12 cellular contexts compared by ENCODE assay signal in the genomic region with DNA sequence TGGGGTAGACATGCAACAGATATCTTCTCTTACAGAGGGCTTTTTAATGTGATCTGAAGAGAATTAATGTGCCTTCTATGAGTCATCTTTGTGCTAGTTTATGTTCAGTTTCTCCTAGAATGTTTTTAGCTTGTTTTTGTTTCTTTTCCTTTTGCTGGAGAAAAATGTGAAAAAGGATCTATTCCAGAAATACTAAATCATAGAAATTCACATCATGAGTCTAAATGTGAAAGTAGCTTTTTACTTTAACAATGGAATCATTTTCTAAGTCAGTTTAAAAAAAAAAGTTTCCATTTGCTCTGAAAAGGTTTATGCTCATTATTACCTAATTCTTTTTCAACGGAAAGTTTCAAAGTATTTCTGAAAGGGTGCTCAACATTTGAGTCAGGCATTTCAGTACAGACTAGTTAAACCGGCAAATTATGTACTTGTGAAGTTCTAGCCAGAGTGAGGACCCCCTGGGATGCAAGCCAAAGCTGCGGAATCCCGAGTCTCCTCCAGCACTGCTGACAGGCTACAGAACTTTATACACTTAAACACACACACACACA.
DNase-seq lines count a peak whose midpoint lies in the region; ATAC-seq, FAIRE-seq and TF ChIP-seq lines count a peak whose summit lies in the region.
"Had no signal": no experiment of that assay in that cellular context is flagged by ENCODE, and none has a peak within 500 bp of the region (broad histone marks: within the 10 kb centered on the region; RNA-seq: fewer than 3 reads in every experiment).

No MANE protein-coding gene starts in this region.

- TF ChIP-seq CTCF in BJ (IDR thresholded peaks at IDR 0.05; ENCODE audit: insufficient read depth, low read depth, low read length) (no peak), pancreas (IDR thresholded peaks at IDR 0.05) (no peak), RWPE1 (conservative IDR thresholded peaks at IDR 0.05; ENCODE audit: low read depth) (no peak)

- H3K27ac Mint-ChIP-seq in activated CD8-positive, alpha-beta memory T cell treated with anti-CD3 and anti-CD28 coated beads, Interleukin-2, amount 10 ng/mL, durations not matched to agents 7 days and 5 days, result no peak overlapping the region

- 5 to 8% methylated on average over 4 of the region's 4 CpGs for WGBS in pancreas, 2 donors

- no peaks in the 10 kb centered on the region for H3K27me3 Mint-ChIP-seq in activated CD8-positive, alpha-beta memory T cell treated with anti-CD3 and anti-CD28 coated beads, Interleukin-2, amount 10 ng/mL, durations not matched to agents 7 days and 5 days
- H3K27me3 Mint-ChIP-seq: naive thymus-derived CD8-positive, alpha-beta T cell had no signal

- POLR2A ChIA-PET in BJ (lab: Charles Lee) (interaction anchor here (0.6 to 0.7 kb wide), 3 partner anchors 37 to 210 kb away, joined by 3 to 5 read pairs (median 4); no protein-coding TSS in a partner anchor), RWPE1 (lab: Yijun Ruan, JAX; ENCODE audit: low non-redundant PET) (no interaction called here)

- H3K4me3 ChIP-seq in BJ (ENCODE audit: low read depth, low read length) (peak overlapping the region; percentile 27), SK-N-MC (peak overlapping the region; percentile 68), pancreas (no peak overlapping the region)

- H3K36me3 Mint-ChIP-seq in activated CD8-positive, alpha-beta memory T cell treated with anti-CD3 and anti-CD28 coated beads, Interleukin-2, amount 10 ng/mL, durations not matched to agents 7 days and 5 days, result no peaks in the 10 kb centered on the region

- peaks cover 39% of the 10 kb centered on the region for H3K4me1 Mint-ChIP-seq in activated CD8-positive, alpha-beta memory T cell treated with anti-CD3 and anti-CD28 coated beads, Interleukin-2, amount 10 ng/mL, durations not matched to agents 7 days and 5 days

- H3K9ac ChIP-seq in SK-N-MC (ENCODE audit: insufficient read length), result peak overlapping the region; percentile 72

- intact Hi-C loops in pancreas (cut with DNase I), result no loop called here

- H3K27me3 ChIP-seq in BJ (ENCODE audit: control insufficient read depth, insufficient read depth, low read length) (no peaks in the 10 kb centered on the region), pancreas (no peaks in the 10 kb centered on the region)

- CTCF ChIA-PET in BJ (lab: Yijun Ruan, JAX), result interaction anchor here (1.2 to 4.2 kb wide), 2 partner anchors 14 to 212 kb away, joined by 3 to 19 read pairs; no protein-coding TSS in a partner anchor
- CTCF ChIA-PET in RWPE1 (lab: Yijun Ruan, JAX), result interaction anchor here (0.6 to 0.7 kb wide), 2 partner anchors 31 to 788 kb away, joined by 3 to 6 read pairs; no protein-coding TSS in a partner anchor
- CTCF ChIA-PET in activated CD8-positive, alpha-beta memory T cell treated with anti-CD3 and anti-CD28 coated beads, Interleukin-2, amount 10 ng/mL, durations not matched to agents 7 days and 5 days (lab: Charles Lee), result interaction anchor here (0.7 to 2.2 kb wide), 9 partner anchors 11 to 468 kb away, joined by 3 to 8 read pairs (median 4); no protein-coding TSS in a partner anchor

- no peak overlapping the region for H3K4me3 Mint-ChIP-seq in activated CD8-positive, alpha-beta memory T cell treated with anti-CD3 and anti-CD28 coated beads, Interleukin-2, amount 10 ng/mL, durations not matched to agents 7 days and 5 days
- H3K4me3 Mint-ChIP-seq: naive thymus-derived CD8-positive, alpha-beta T cell had no signal

- peaks cover 12 to 28% (median 19%) of the 10 kb centered on the region in 3 donors for H3K4me1 ChIP-seq in pancreas

- no peaks in the 10 kb centered on the region for H3K36me3 ChIP-seq in BJ (ENCODE audit: control insufficient read depth, insufficient read depth, low read length)
- no peaks in the 10 kb centered on the region for H3K36me3 ChIP-seq in SK-N-MC (ENCODE audit: insufficient read depth, low read length)
- no peaks in the 10 kb centered on the region for H3K36me3 ChIP-seq in pancreas

- H3K9me3 Mint-ChIP-seq in activated CD8-positive, alpha-beta memory T cell treated with anti-CD3 and anti-CD28 coated beads, Interleukin-2, amount 10 ng/mL, durations not matched to agents 7 days and 5 days (ENCODE audit: low read depth), result no peaks in the 10 kb centered on the region
- H3K9me3 Mint-ChIP-seq: naive thymus-derived CD8-positive, alpha-beta T cell had no signal

- peak; percentile 88 for FAIRE-seq in endometrium (lab: Jason Lieb, UNC)
- no peak for FAIRE-seq in pancreas (lab: Jason Lieb, UNC)

- H3K9me3 ChIP-seq in SK-N-MC (ENCODE audit: low read depth, low read length) (no peaks in the 10 kb centered on the region), pancreas (no peaks in the 10 kb centered on the region)

- ATAC-seq in pancreas, result peak in 3 of 4 donors; percentile 4 to 23 (median 20)
- ATAC-seq in GM19397 (IDR thresholded peaks at IDR 0.05; ENCODE audit: unreplicated experiment), result no peak
- ATAC-seq in activated CD8-positive, alpha-beta memory T cell treated with anti-CD3 and anti-CD28 coated beads, Interleukin-2, amount 10 ng/mL, durations not matched to agents 7 days and 5 days, result no peak
- ATAC-seq in GM18870 (IDR thresholded peaks at IDR 0.05; ENCODE audit: unreplicated experiment), result no peak
- ATAC-seq: naive thymus-derived CD8-positive, alpha-beta T cell had no signal

- H3K27ac ChIP-seq in SK-N-MC, result peak overlapping the region; percentile 91
- H3K27ac ChIP-seq in pancreas, result peak overlapping the region in 2 of 4 donors; percentile 10 to 18
- no peak overlapping the region for H3K27ac ChIP-seq in RWPE1

- DNase-seq in BJ (ENCODE audit: low read depth), result peak; percentile 20
- DNase-seq in SK-N-MC (ENCODE audit: low read depth, low spot score), result peak; percentile 81
- no peak for DNase-seq in pancreas
- no peak for DNase-seq in RWPE1 (ENCODE audit: low spot score)
- no peak for DNase-seq in activated CD8-positive, alpha-beta memory T cell treated with anti-CD3 and anti-CD28 coated beads, Interleukin-2, amount 10 ng/mL, durations not matched to agents 7 days and 5 days
- DNase-seq: Karpas-422; naive thymus-derived CD8-positive, alpha-beta T cell; NCI-H526; stimulated activated CD4-positive, alpha-beta T cell treated with anti-CD3 and anti-CD28 coated beads, Interleukin-4, amount 100 ng/mL, for 1 hour had no signal

Comparison
In these comparisons a context has a peak if more than half of its experiments do, and no peak if none do; other contexts are left out.
1. DNase-seq: peak in BJ (single experiment) and SK-N-MC (single experiment); none in pancreas (0 of 6), RWPE1 (single experiment) and activated CD8-positive, alpha-beta memory T cell treated with anti-CD3 and anti-CD28 coated beads, Interleukin-2, amount 10 ng/mL, durations not matched to agents 7 days and 5 days (single experiment).
2. H3K4me3 ChIP-seq: peak in BJ (single experiment) and SK-N-MC (single experiment); none in pancreas (0 of 4).
3. ATAC-seq: peak in pancreas (3 of 4); none in GM19397 (single experiment), activated CD8-positive, alpha-beta memory T cell treated with anti-CD3 and anti-CD28 coated beads, Interleukin-2, amount 10 ng/mL, durations not matched to agents 7 days and 5 days (single experiment) and GM18870 (single experiment).